ENCODE assay signal across 19 cellular contexts in the genomic region with DNA sequence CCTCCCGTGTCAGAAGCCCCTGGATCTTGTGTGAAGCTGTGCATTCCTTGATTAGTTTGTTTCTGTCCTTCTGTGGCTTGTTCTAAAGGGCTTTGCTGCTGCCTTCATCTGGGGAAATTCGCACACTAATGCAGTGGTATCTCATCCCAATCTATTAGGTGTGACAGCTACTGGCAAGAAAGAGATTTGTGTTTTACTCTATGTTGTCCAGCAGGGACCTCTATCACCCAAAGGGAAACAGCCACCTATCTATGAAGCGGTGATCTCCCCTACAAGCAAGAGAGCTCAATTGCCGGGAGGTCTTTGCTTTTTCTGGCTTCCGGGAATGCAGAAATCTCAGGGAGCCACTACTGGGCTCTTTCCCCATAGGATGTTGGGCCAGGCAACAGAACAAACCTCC.
"Had no signal": no experiment of that assay in that cellular context is flagged by ENCODE, and none has a peak within 500 bp of the region (broad histone marks: within the 10 kb centered on the region; RNA-seq: fewer than 3 reads in every experiment).

No MANE protein-coding gene starts in this region.

- H3K4me3 ChIP-seq: coronary artery, heart left ventricle, mucosa of descending colon, smooth muscle cell, suprapubic skin, tibial artery, upper lobe of left lung, uterus had no signal

- H3K4me1 ChIP-seq: uterus had no signal

- H3K27me3 ChIP-seq: uterus had no signal

- DNase-seq: effector CD4-positive, alpha-beta T cell; foreskin melanocyte; heart left ventricle; hippocampal formation; mammary epithelial cell; mucosa of descending colon; naive thymus-derived CD8-positive, alpha-beta T cell; right cardiac atrium; stimulated activated CD4-positive, alpha-beta T cell treated with anti-CD3 and anti-CD28 coated beads, Interleukin-2, amount 100 ng/mL, for 48 hours; stimulated activated naive CD4-positive, alpha-beta T cell treated with Interleukin-2 at 50 U/mL for 16 hours; tibial artery; upper lobe of left lung; uterus had no signal

- H3K9me3 ChIP-seq: heart left ventricle, mucosa of descending colon, neutrophil, suprapubic skin, tibial artery, upper lobe of left lung, uterus had no signal

- H3K4me2 ChIP-seq: smooth muscle cell had no signal

- FAIRE-seq: islet of Langerhans had no signal

- H3K27ac ChIP-seq: coronary artery, heart left ventricle, neutrophil, suprapubic skin, tibial artery, upper lobe of left lung, uterus had no signal

- H3K36me3 ChIP-seq: heart left ventricle, neutrophil, suprapubic skin, tibial artery, upper lobe of left lung, uterus had no signal

- ATAC-seq: heart left ventricle; left lobe of liver; mucosa of descending colon; naive thymus-derived CD8-positive, alpha-beta T cell; right cardiac atrium had no signal
